1 cellular context compared by ENCODE assay signal in genomic region chr12:57280234-57281062, GRCh38.
A peak's percentile ranks its signal among the peaks of the same experiment; 100 is the strongest.
TF ChIP-seq lines count a peak whose summit lies in the region.

No MANE protein-coding gene starts in this region.

TF ChIP-seq in HepG2, 621 proteins besides CTCF, POLR2A, EP300 and RAD21 (continued from another document):
- TF ChIP-seq UBTF (CRISPR knock-in tag; IDR thresholded peaks at IDR 0.05) (no peak), ZNF572 (CRISPR knock-in tag; IDR thresholded peaks at IDR 0.05) (peak; percentile 42; the same call in 1 of the 2 replicates), NFIC (IDR thresholded peaks at IDR 0.05; ENCODE audit: low read length) (no peak), MEF2D (CRISPR knock-in tag; IDR thresholded peaks at IDR 0.05) (no peak), SRSF4 (IDR thresholded peaks at IDR 0.05; ENCODE audit: low read depth, low read length, poor library complexity, severe bottlenecking) (no peak), ZNF704 (CRISPR knock-in tag; IDR thresholded peaks at IDR 0.05; ENCODE audit: borderline replicate concordance) (no peak), HOXA3 (CRISPR knock-in tag; IDR thresholded peaks at IDR 0.05) (peak; percentile 49; the same call in 1 of the 2 replicates), REST (IDR thresholded peaks at IDR 0.05; ENCODE audit: borderline replicate concordance in 1 of 2, low read depth in 1 of 2, low read length in 2 of 2) (no peak), RBFOX2 (IDR thresholded peaks at IDR 0.05; ENCODE audit: low read depth, low read length) (0 out of 2 replicates have a peak, but pooled peaks have one; percentile 45), CAMTA2 (CRISPR knock-in tag; IDR thresholded peaks at IDR 0.05; ENCODE audit: borderline replicate concordance) (no peak), ZNF788 (CRISPR knock-in tag; IDR thresholded peaks at IDR 0.05; ENCODE audit: borderline replicate concordance) (no peak), ZBTB21 (CRISPR knock-in tag; IDR thresholded peaks at IDR 0.05) (peak; percentile 94), ZNF761 (CRISPR knock-in tag; conservative IDR thresholded peaks at IDR 0.05) (no peak), TRIM22 (IDR thresholded peaks at IDR 0.05) (no peak), ZNF546 (CRISPR knock-in tag; conservative IDR thresholded peaks at IDR 0.05) (no peak), STAT5B (CRISPR knock-in tag; IDR thresholded peaks at IDR 0.05) (no peak), HOMEZ (CRISPR knock-in tag; IDR thresholded peaks at IDR 0.05; ENCODE audit: low read depth) (peak; percentile 39; the same call in 1 of the 2 replicates), LCORL (IDR thresholded peaks at IDR 0.05) (no peak), LCORL (CRISPR knock-in tag; IDR thresholded peaks at IDR 0.05) (0 out of 2 replicates have a peak, but pooled peaks have one; percentile 21), ZNF878 (CRISPR knock-in tag; IDR thresholded peaks at IDR 0.05) (no peak), AGO1 (IDR thresholded peaks at IDR 0.05; ENCODE audit: low read depth, low read length, poor library complexity, severe bottlenecking) (no peak), ZSCAN9 (CRISPR knock-in tag; IDR thresholded peaks at IDR 0.05; ENCODE audit: borderline replicate concordance) (no peak), MEIS2 (CRISPR knock-in tag; IDR thresholded peaks at IDR 0.05) (peak; percentile 53; the same call in 1 of the 2 replicates), DBP (CRISPR knock-in tag; IDR thresholded peaks at IDR 0.05; ENCODE audit: not compliant biosample characterization) (no peak), RFX5 (IDR thresholded peaks at IDR 0.05; ENCODE audit: low read depth, low read length) (0 out of 2 replicates have a peak, but pooled peaks have one; percentile 34), SAP130 (CRISPR knock-in tag; IDR thresholded peaks at IDR 0.05; ENCODE audit: low read depth) (peak; percentile 79), KDM6A (CRISPR knock-in tag; IDR thresholded peaks at IDR 0.05; ENCODE audit: low read depth) (no peak), E2F1 (CRISPR knock-in tag; IDR thresholded peaks at IDR 0.05) (no peak), SMAD9 (CRISPR knock-in tag; IDR thresholded peaks at IDR 0.05) (no peak), BHLHE40 (IDR thresholded peaks at IDR 0.05; ENCODE audit: low read length) (no peak), ZNF263 (CRISPR knock-in tag; IDR thresholded peaks at IDR 0.05) (no peak), ASH2L (IDR thresholded peaks at IDR 0.05; ENCODE audit: insufficient read length, low read depth, low read length) (no peak), CEBPG (CRISPR knock-in tag; IDR thresholded peaks at IDR 0.05) (peak; percentile 7; the same call in 1 of the 2 replicates), ZNF33B (CRISPR knock-in tag; IDR thresholded peaks at IDR 0.05) (no peak)
